ENCODE assay signal across 20 cellular contexts in genomic region chr5:126403156-126403555, GRCh38. TPM values are rescaled to one million over a fixed set of nuclear protein-coding genes. Genes with fewer than 3 reads are reported as not detected.
A peak's percentile ranks its signal among the peaks of the same experiment; 100 is the strongest.
DNase-seq lines count a peak whose midpoint lies in the region; ATAC-seq, FAIRE-seq and TF ChIP-seq lines count a peak whose summit lies in the region.
"Had no signal": no experiment of that assay in that cellular context is flagged by ENCODE, and none has a peak within 500 bp of the region (broad histone marks: within the 10 kb centered on the region; RNA-seq: fewer than 3 reads in every experiment).

No MANE protein-coding gene starts in this region.

- no peak for ATAC-seq in T-helper 17 cell
- ATAC-seq in gastrocnemius medialis = peak in 1 of 2 donors; percentile 30
- no peak for ATAC-seq in pancreas
- ATAC-seq: HCT116, K562 had no signal

- peaks cover 5% of the 10 kb centered on the region for H3K36me3 Mint-ChIP-seq in T-helper 17 cell (ENCODE audit: low read depth)

- peaks cover 6 to 21% of the 10 kb centered on the region in 2 donors for H3K4me1 ChIP-seq in gastrocnemius medialis
- no peaks in the 10 kb centered on the region for H3K4me1 ChIP-seq in BE2C
- no peaks in the 10 kb centered on the region for H3K4me1 ChIP-seq in pancreas

- H3K27ac ChIP-seq in gastrocnemius medialis (peak overlapping the region in 3 of 4 donors; percentile 23 to 53 (median 44)), pancreas (no peak overlapping the region)

- H3K27ac Mint-ChIP-seq in T-helper 17 cell = peak overlapping the region; percentile 16
- H3K27ac Mint-ChIP-seq: CD4-positive, alpha-beta T cell had no signal

- H3K27me3 ChIP-seq in gastrocnemius medialis = no peaks in the 10 kb centered on the region
- no peaks in the 10 kb centered on the region; the same call in 1 of the 2 replicates for H3K27me3 ChIP-seq in BE2C
- H3K27me3 ChIP-seq in pancreas = no peaks in the 10 kb centered on the region

- TF ChIP-seq CTCF in fibroblast of mammary gland (conservative IDR thresholded peaks at IDR 0.05; ENCODE audit: control insufficient read depth, insufficient read depth, low read depth, low read length) = no peak
- no peak for TF ChIP-seq CTCF in gastrocnemius medialis (IDR thresholded peaks at IDR 0.05 in 4 of 5, conservative IDR thresholded peaks at IDR 0.05 in 1 of 5)
- no peak for TF ChIP-seq CTCF in BE2C (IDR thresholded peaks at IDR 0.05; ENCODE audit: low read depth, low read length)
- no peak for TF ChIP-seq CTCF in pancreas (IDR thresholded peaks at IDR 0.05)
- no peak for TF ChIP-seq CTCF in lower leg skin (IDR thresholded peaks at IDR 0.05)

- WGBS in pancreas, 2 donors = 82 to 87% methylated on average over 2 of the region's 2 CpGs
- 44 to 47% methylated on average over 2 of the region's 2 CpGs for WGBS in lower leg skin, 2 donors

- in situ Hi-C loops in gastrocnemius medialis (cut with MboI; ENCODE audit: low sequenced_read_pairs in 4 of 4) = no loop called here

- H3K4me3 Mint-ChIP-seq in T-helper 17 cell = no peak overlapping the region
- H3K4me3 Mint-ChIP-seq: CD4-positive, alpha-beta T cell had no signal

- H3K4me3 ChIP-seq in fibroblast of mammary gland (ENCODE audit: control insufficient read depth, low read depth, low read length) = no peak overlapping the region
- no peak overlapping the region for H3K4me3 ChIP-seq in gastrocnemius medialis
- H3K4me3 ChIP-seq in BE2C (ENCODE audit: low read depth, low read length) = no peak overlapping the region
- no peak overlapping the region for H3K4me3 ChIP-seq in pancreas
- H3K4me3 ChIP-seq in lower leg skin (ENCODE audit: low read depth, poor library complexity, severe bottlenecking) = no peak overlapping the region
- H3K4me3 ChIP-seq: K562 had no signal

- DNase-seq in EH (ENCODE audit: low read depth) = peak; percentile 77
- no peak for DNase-seq in T-helper 17 cell
- peak; percentile 30 for DNase-seq in fibroblast of mammary gland (ENCODE audit: low read depth)
- no peak for DNase-seq in gastrocnemius medialis
- no peak for DNase-seq in BE2C
- no peak for DNase-seq in pancreas
- no peak for DNase-seq in lower leg skin (ENCODE audit: low spot score in 2 of 2)
- no peak for DNase-seq in NCI-H146 (lab: John Stamatoyannopoulos, UW)
- DNase-seq: Calu3; CD4-positive, alpha-beta T cell; DMS53; NCI-H1436; NCI-H2029 treated with DMSO at 0.1 percent for 48 hours; NCI-H2171 treated with DMSO at 0.1 percent for 48 hours; NCI-H446 treated with DMSO at 0.1 percent for 48 hours; NCI-H774; RPMI8226; SIG-M5 had no signal

- no peaks in the 10 kb centered on the region for H3K36me3 ChIP-seq in gastrocnemius medialis
- no peaks in the 10 kb centered on the region for H3K36me3 ChIP-seq in BE2C
- no peaks in the 10 kb centered on the region for H3K36me3 ChIP-seq in pancreas

- no peaks in the 10 kb centered on the region for H3K4me1 Mint-ChIP-seq in T-helper 17 cell

- H3K27me3 Mint-ChIP-seq in T-helper 17 cell = no peaks in the 10 kb centered on the region
- H3K27me3 Mint-ChIP-seq: CD4-positive, alpha-beta T cell had no signal

- no peak for TF ChIP-seq POLR2A in gastrocnemius medialis (IDR thresholded peaks at IDR 0.05)
- TF ChIP-seq POLR2A in lower leg skin (IDR thresholded peaks at IDR 0.05) = no peak

- H3K9me3 ChIP-seq in T-helper 17 cell (ENCODE audit: control insufficient read depth, low read length, poor library complexity, severe bottlenecking) (peaks cover 6% of the 10 kb centered on the region), gastrocnemius medialis (peaks cover 0 to 7% (median 0%) of the 10 kb centered on the region in 3 donors), BE2C (no peaks in the 10 kb centered on the region; the same call in 1 of the 2 replicates), pancreas (no peaks in the 10 kb centered on the region)

- intact Hi-C loops in gastrocnemius medialis (cut with DNase I; ENCODE audit: low total_unique reads) (no loop called here), pancreas (cut with DNase I) (no loop called here), lower leg skin (cut with DNase I; ENCODE audit: low total_unique reads) (no loop called here)

- FAIRE-seq in pancreas (lab: Jason Lieb, UNC) = no peak
- FAIRE-seq: K562 had no signal

RNA-seq across cellular contexts. Expression of gene GRAMD2B, which starts 20.1 kb away (rescaled TPM):
- total RNA-seq in T-helper 17 cell = 10 to 100 TPM in 1 of 2 donors, 1 to 10 TPM in 1; 8.3 to 11.7 TPM
- 10 to 100 TPM in 1 of 4 donors, 1 to 10 TPM in 3; 4.6 to 10.4 (median 8.9) TPM for total RNA-seq in gastrocnemius medialis
- not detected for polyA plus RNA-seq in BE2C (2012; ENCODE audit: insufficient read depth, insufficient read length, low read depth)
- total RNA-seq in pancreas = 10 to 100 TPM in 1 of 6 donors, 1 to 10 TPM in 5; 4.5 to 10.3 (median 6.5) TPM
- polyA plus RNA-seq in pancreas = 10 to 100 TPM in 1 of 2 donors, 1 to 10 TPM in 1; 4.4 to 11.8 TPM
- total RNA-seq in lower leg skin = 10 to 100 TPM; 58.9 to 99.8 (median 75.8) TPM

Comparison
In these comparisons a context has a peak if more than half of its experiments do, and no peak if none do; other contexts are left out.
1. DNase-seq: peak in EH (single experiment) and fibroblast of mammary gland (single experiment); none in T-helper 17 cell (0 of 3), gastrocnemius medialis (0 of 2), BE2C (single experiment), pancreas (0 of 6), lower leg skin (0 of 2) and NCI-H146 (single experiment).
2. H3K27ac ChIP-seq: peak in gastrocnemius medialis (3 of 4); none in pancreas (0 of 4).
3. RNA of gene GRAMD2B, which starts 20.1 kb away (total RNA-seq): 58.9 to 99.8 TPM in lower leg skin; 8.3 to 11.7 TPM in T-helper 17 cell, 4.6 to 10.4 TPM in gastrocnemius medialis and 4.5 to 10.3 TPM in pancreas; every median in the first group is over 4 times any median in the second.